Comparison of ENCODE assay signal across 9 cellular contexts in the genomic region with DNA sequence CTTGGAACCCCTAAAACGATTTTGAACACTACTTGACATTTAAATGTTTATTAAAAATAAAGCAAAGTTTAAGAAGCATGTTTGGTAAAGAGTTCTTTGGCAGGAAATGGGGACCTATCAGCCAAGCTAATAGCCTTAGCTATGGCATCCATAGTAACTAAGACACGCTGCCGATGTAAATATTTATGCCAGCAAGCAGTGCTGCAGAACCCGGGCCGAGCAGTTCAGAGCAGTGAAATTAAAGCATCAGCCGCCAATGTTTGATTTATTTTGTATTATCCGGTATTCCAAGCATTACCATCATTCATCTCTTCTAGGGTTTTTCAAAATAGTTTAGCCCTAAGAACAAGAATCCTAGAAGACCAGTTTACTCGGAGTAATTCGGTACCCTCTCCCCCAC.
DNase-seq lines count a peak whose midpoint lies in the region; ATAC-seq and TF ChIP-seq lines count a peak whose summit lies in the region.
"Had no signal": no experiment of that assay in that cellular context is flagged by ENCODE, and none has a peak within 500 bp of the region (broad histone marks: within the 10 kb centered on the region; RNA-seq: fewer than 3 reads in every experiment).

No MANE protein-coding gene starts in this region.

- no peaks in the 10 kb centered on the region for H3K9me3 Mint-ChIP-seq in activated naive CD8-positive, alpha-beta T cell treated with anti-CD3 and anti-CD28 coated beads, Interleukin-2, amount 10 ng/mL, durations not matched to agents 7 days and 5 days
- H3K9me3 Mint-ChIP-seq in memory B cell: no peaks in the 10 kb centered on the region

- H3K4me3 ChIP-seq in heart left ventricle (peak overlapping the region in 9 of 12 donors; percentile 3 to 50 (median 13)), upper lobe of right lung (peak overlapping the region; percentile 32)

- ATAC-seq in heart left ventricle: peak in 1 of 4 donors; percentile 13
- no peak for ATAC-seq in Right ventricle myocardium superior (ENCODE audit: poor library complexity)
- no peak for ATAC-seq in activated naive CD8-positive, alpha-beta T cell treated with anti-CD3 and anti-CD28 coated beads, Interleukin-2, amount 10 ng/mL, durations not matched to agents 7 days and 5 days (ENCODE audit: low read depth)
- ATAC-seq in memory B cell (ENCODE audit: low read depth): peak; percentile 13
- ATAC-seq in upper lobe of right lung: no peak

- H3K36me3 ChIP-seq in heart left ventricle (peaks cover 0 to 21% (median 12%) of the 10 kb centered on the region in 9 donors), upper lobe of right lung (peaks cover 8% of the 10 kb centered on the region)

- DNase-seq in heart left ventricle (no peak), Right ventricle myocardium superior (no peak), memory B cell (ENCODE audit: low spot score in 2 of 2) (peak in 1 of 2 donors; percentile 20), upper lobe of right lung (no peak), activated gamma-delta T cell treated with Interleukin-2 at 50 U/mL for 16 hours (no peak), NCI-H187 (lab: John Stamatoyannopoulos, UW) (no peak), erythroblast (lab: John Stamatoyannopoulos, UW) (no peak)
- no peak for DNase-seq in activated naive CD8-positive, alpha-beta T cell treated with anti-CD3 and anti-CD28 coated beads, Interleukin-2, amount 10 ng/mL, durations not matched to agents 7 days and 5 days

- H3K27me3 ChIP-seq in heart left ventricle (no peaks in the 10 kb centered on the region), upper lobe of right lung (no peaks in the 10 kb centered on the region)

- H3K9me3 ChIP-seq in heart left ventricle (no peaks in the 10 kb centered on the region), upper lobe of right lung (no peaks in the 10 kb centered on the region)

- peak overlapping the region in 11 of 12 donors; percentile 46 to 97 (median 81) for H3K27ac ChIP-seq in heart left ventricle
- peak overlapping the region; percentile 86 for H3K27ac ChIP-seq in upper lobe of right lung
- H3K27ac ChIP-seq: parathyroid adenoma had no signal

- no peak for TF ChIP-seq POLR2A in heart left ventricle (IDR thresholded peaks at IDR 0.05)
- TF ChIP-seq POLR2A in erythroblast (IDR thresholded peaks at IDR 0.05; ENCODE audit: low read length): no peak

- H3K27me3 Mint-ChIP-seq in activated naive CD8-positive, alpha-beta T cell treated with anti-CD3 and anti-CD28 coated beads, Interleukin-2, amount 10 ng/mL, durations not matched to agents 7 days and 5 days: no peaks in the 10 kb centered on the region
- H3K27me3 Mint-ChIP-seq in memory B cell: no peaks in the 10 kb centered on the region

- POLR2A ChIA-PET in activated naive CD8-positive, alpha-beta T cell treated with anti-CD3 and anti-CD28 coated beads, Interleukin-2, amount 10 ng/mL, durations not matched to agents 7 days and 5 days (lab: Charles Lee): interaction anchor here (0.6 to 5.2 kb wide), 9 partner anchors 11 to 117 kb away, joined by 3 to 231 read pairs (median 4); no protein-coding TSS in a partner anchor

- H3K36me3 Mint-ChIP-seq in activated naive CD8-positive, alpha-beta T cell treated with anti-CD3 and anti-CD28 coated beads, Interleukin-2, amount 10 ng/mL, durations not matched to agents 7 days and 5 days: peaks cover 43% of the 10 kb centered on the region
- H3K36me3 Mint-ChIP-seq in memory B cell: peaks cover 12% of the 10 kb centered on the region

- H3K4me1 ChIP-seq in heart left ventricle (peaks cover 0 to 93% (median 41%) of the 10 kb centered on the region in 12 donors), upper lobe of right lung (peaks cover 29% of the 10 kb centered on the region)

- 46 to 60% (median 55%) methylated on average over 9 of the region's 9 CpGs for WGBS in heart left ventricle, 4 donors

- H3K4me3 Mint-ChIP-seq in activated naive CD8-positive, alpha-beta T cell treated with anti-CD3 and anti-CD28 coated beads, Interleukin-2, amount 10 ng/mL, durations not matched to agents 7 days and 5 days: peak overlapping the region; percentile 86
- H3K4me3 Mint-ChIP-seq in memory B cell: peak overlapping the region; percentile 84

- peaks cover 76% of the 10 kb centered on the region for H3K4me1 Mint-ChIP-seq in activated naive CD8-positive, alpha-beta T cell treated with anti-CD3 and anti-CD28 coated beads, Interleukin-2, amount 10 ng/mL, durations not matched to agents 7 days and 5 days
- peaks cover 54% of the 10 kb centered on the region for H3K4me1 Mint-ChIP-seq in memory B cell

- TF ChIP-seq CTCF in heart left ventricle (IDR thresholded peaks at IDR 0.05): no peak
- TF ChIP-seq CTCF in upper lobe of right lung (IDR thresholded peaks at IDR 0.05): no peak

- intact Hi-C loops in heart left ventricle (cut with DNase I): loop anchor here in 2 of 10 donors (10.0 kb wide), 2 partner anchors 48 to 62 kb away; no protein-coding TSS in a partner anchor
- intact Hi-C loops in Right ventricle myocardium superior (cut with DNase I): no loop called here
- intact Hi-C loops in upper lobe of right lung (cut with DNase I): no loop called here

- peak overlapping the region; percentile 99 for H3K27ac Mint-ChIP-seq in activated naive CD8-positive, alpha-beta T cell treated with anti-CD3 and anti-CD28 coated beads, Interleukin-2, amount 10 ng/mL, durations not matched to agents 7 days and 5 days
- peak overlapping the region; percentile 100 for H3K27ac Mint-ChIP-seq in memory B cell
